Comparison of ENCODE assay signal across 1 cellular context in the genomic region with DNA sequence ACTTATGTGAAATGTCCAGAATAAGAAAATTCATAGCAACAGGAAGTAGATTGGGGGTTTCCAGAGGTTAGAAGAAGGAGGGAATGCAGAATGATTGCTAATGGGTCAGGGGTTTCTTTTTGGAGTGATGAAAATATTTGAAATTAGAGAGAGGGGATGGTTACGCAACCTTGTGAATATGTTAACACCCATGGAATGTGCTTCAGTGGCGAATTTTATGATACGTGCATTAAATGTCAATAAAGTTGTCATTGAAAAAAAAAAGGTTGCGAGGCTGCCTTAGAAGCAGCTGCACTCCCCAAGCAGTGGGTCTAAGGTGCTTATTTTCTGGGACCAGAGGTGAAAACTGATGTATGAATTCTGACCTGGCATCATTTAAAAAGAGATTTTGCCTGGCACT.
TF ChIP-seq lines count a peak whose summit lies in the region.

No MANE protein-coding gene starts in this region.

TF ChIP-seq in HepG2, 621 proteins besides CTCF, POLR2A, EP300 and RAD21 (continued from another document):
- TF ChIP-seq ZBTB40 (IDR thresholded peaks at IDR 0.05) (peak; percentile 27; the same call in 1 of the 2 replicates), ZBTB40 (CRISPR knock-in tag; IDR thresholded peaks at IDR 0.05) (no peak)
- TF ChIP-seq, protein P1, sequence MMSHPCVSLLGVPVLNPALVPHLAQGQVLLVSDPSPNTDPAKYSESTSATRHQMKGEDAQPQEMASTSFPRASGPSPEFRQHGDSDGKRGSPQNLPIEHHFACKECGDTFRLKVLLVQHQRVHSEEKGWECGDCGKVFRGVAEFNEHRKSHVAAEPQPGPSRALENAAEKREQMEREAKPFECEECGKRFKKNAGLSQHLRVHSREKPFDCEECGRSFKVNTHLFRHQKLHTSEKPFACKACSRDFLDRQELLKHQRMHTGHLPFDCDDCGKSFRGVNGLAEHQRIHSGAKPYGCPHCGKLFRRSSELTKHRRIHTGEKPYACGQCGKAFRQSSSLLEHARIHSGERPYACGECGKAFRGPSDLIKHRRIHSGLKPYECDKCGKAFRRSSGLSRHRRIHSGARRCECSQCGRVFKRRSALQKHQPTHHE (CRISPR knock-in tag; IDR thresholded peaks at IDR 0.05; ENCODE audit: borderline replicate concordance), result no peak
